8 cellular contexts compared by ENCODE assay signal in the genomic region with DNA sequence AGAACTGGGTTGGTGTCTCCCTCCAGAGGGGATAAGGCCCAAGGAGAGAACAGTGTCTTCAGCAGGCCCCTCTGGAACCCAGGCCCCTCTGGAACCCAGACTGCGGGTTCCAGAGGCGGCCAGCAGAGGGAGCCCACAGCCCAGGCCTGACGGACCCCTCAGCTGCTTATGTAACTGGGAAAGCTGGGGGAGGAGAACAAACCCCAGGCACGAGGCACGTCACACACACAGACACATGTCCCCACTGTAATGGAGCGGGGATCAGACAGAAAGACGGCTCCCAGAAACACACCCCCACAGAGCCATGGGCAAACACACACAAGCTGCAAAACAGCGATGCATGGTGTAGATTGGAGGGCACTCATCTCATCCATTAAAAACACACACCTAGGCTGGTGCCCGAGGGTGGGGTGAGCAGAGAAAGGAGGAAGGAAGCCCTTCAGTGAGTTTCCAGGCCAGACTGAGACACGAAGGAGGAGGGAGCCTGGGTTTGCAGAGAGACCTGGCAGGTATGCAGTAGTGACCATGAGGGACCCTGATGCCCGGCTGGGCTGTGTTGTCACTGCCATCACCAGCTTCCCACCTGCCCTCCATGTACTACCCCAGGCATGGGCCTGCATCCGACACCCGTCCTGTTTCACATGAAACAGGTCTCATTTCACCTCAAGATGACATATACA. TPM values are rescaled to one million over a fixed set of nuclear protein-coding genes. Genes with fewer than 3 reads are reported as not detected.
DNase-seq lines count a peak whose midpoint lies in the region; ATAC-seq, FAIRE-seq and TF ChIP-seq lines count a peak whose summit lies in the region.

No MANE protein-coding gene starts in this region.

- no peak overlapping the region for H3K27ac Mint-ChIP-seq in osteocyte (ENCODE audit: unreplicated experiment)

- no peaks in the 10 kb centered on the region for H3K9me3 Mint-ChIP-seq in osteocyte (ENCODE audit: unreplicated experiment)

- H3K27ac ChIP-seq in temporal lobe (ENCODE audit: low read depth, low read length): peak overlapping the region; percentile 99

- peak; percentile 94 for TF ChIP-seq CTCF in osteocyte (IDR thresholded peaks at IDR 0.05)

- ATAC-seq in GM19035 (IDR thresholded peaks at IDR 0.05; ENCODE audit: unreplicated experiment): peak; percentile 32

- FAIRE-seq in frontal cortex (lab: Jason Lieb, UNC): no peak

- H3K27me3 Mint-ChIP-seq in osteocyte (ENCODE audit: unreplicated experiment): peaks cover 16% of the 10 kb centered on the region

- no peak overlapping the region for H3K4me3 Mint-ChIP-seq in osteocyte (ENCODE audit: unreplicated experiment)

- H3K4me1 Mint-ChIP-seq in osteocyte (ENCODE audit: unreplicated experiment): peaks cover 46% of the 10 kb centered on the region

- in situ Hi-C loops in ACHN (cut with HindIII; ENCODE audit: low pct_ligation_motif_present, low pct_unique_long_range_greater_than_20kb, low sequenced_read_pairs): no loop called here

- no peaks in the 10 kb centered on the region for H3K36me3 Mint-ChIP-seq in osteocyte (ENCODE audit: unreplicated experiment)

- peak; percentile 66 for DNase-seq in ACHN
- peak; percentile 80 for DNase-seq in NCI-H1092 treated with DMSO at 0.1 percent for 48 hours (lab: John Stamatoyannopoulos, UW)
- DNase-seq in SK-N-DZ (ENCODE audit: low spot score): peak; percentile 80
- peak; percentile 53 for DNase-seq in activated gamma-delta T cell treated with anti-CD3 and anti-CD28 coated beads, Interleukin-2, amount 50 U/mL, for 16 hours (ENCODE audit: low read depth)
- DNase-seq in frontal cortex (ENCODE audit: low spot score in 2 of 2): peak; percentile 81 to 83
- peak; percentile 88 for DNase-seq in osteocyte (ENCODE audit: extremely low spot score, unreplicated experiment)

RNA-seq across cellular contexts. Expression of a gene that starts 2.8 kb away (rescaled TPM):
- 14.0 and 14.2 TPM in 2 replicates for polyA plus RNA-seq in SK-N-DZ (2014; cell fraction: cytosol; rRNA removed)
- polyA plus RNA-seq in SK-N-DZ (2014; cell fraction: nucleus; rRNA removed): 9.6 and 10.4 TPM in 2 replicates
- 48.5 TPM for total RNA-seq in frontal cortex
- total RNA-seq in osteocyte: 24.0 and 26.6 TPM in 2 replicates
- total RNA-seq in temporal lobe: 43.5 TPM

RNA-seq across cellular contexts. Expression of a gene that starts 14.4 kb away (rescaled TPM):
- polyA plus RNA-seq in SK-N-DZ (2014; cell fraction: cytosol; rRNA removed): 0.03 TPM in 1 of 2 replicates, not detected in the other
- polyA plus RNA-seq in SK-N-DZ (2014; cell fraction: nucleus; rRNA removed): not detected in 2 replicates
- total RNA-seq in frontal cortex: 45.7 TPM
- 8.2 and 8.5 TPM in 2 replicates for total RNA-seq in osteocyte
- 93.2 TPM for total RNA-seq in temporal lobe

RNA-seq across cellular contexts. Expression of a gene that starts 19.8 kb away (rescaled TPM):
- polyA plus RNA-seq in SK-N-DZ (2014; cell fraction: cytosol; rRNA removed): 2.2 and 3.3 TPM in 2 replicates
- 1.5 and 2.0 TPM in 2 replicates for polyA plus RNA-seq in SK-N-DZ (2014; cell fraction: nucleus; rRNA removed)
- total RNA-seq in frontal cortex (11.4 TPM), osteocyte (not detected in 2 replicates), temporal lobe (10.6 TPM)

RNA-seq across cellular contexts. Expression of a gene that starts 31.2 kb away (rescaled TPM):
- not detected in 2 replicates for polyA plus RNA-seq in SK-N-DZ (2014; cell fraction: cytosol; rRNA removed)
- 0.13 TPM in 1 of 2 replicates, not detected in the other for polyA plus RNA-seq in SK-N-DZ (2014; cell fraction: nucleus; rRNA removed)
- 1.6 TPM for total RNA-seq in frontal cortex
- total RNA-seq in osteocyte: not detected in 2 replicates
- 5.9 TPM for total RNA-seq in temporal lobe

RNA-seq across cellular contexts. Expression of a gene that starts 50.2 kb away (rescaled TPM):
- polyA plus RNA-seq in SK-N-DZ (2014; cell fraction: cytosol; rRNA removed): not detected in 2 replicates
- not detected in 2 replicates for polyA plus RNA-seq in SK-N-DZ (2014; cell fraction: nucleus; rRNA removed)
- total RNA-seq in frontal cortex (not detected), osteocyte (not detected in 2 replicates), temporal lobe (under 0.01 TPM)

Comparison
In these comparisons a context has a peak if more than half of its experiments do, and no peak if none do; other contexts are left out.
1. Peak in every context shown above with its lines: DNase-seq, ATAC-seq and H3K27ac ChIP-seq.
2. RNA of a gene that starts 19.8 kb away (total RNA-seq): 11.4 TPM in frontal cortex (single experiment) and 10.6 TPM in temporal lobe (single experiment); not detected in osteocyte; every median in the first group is over 10 times any median in the second.